Comparison of ENCODE assay signal across 14 cellular contexts in genomic region chr1:206578959-206579358, GRCh38. TPM values are rescaled to one million over a fixed set of nuclear protein-coding genes. Genes with fewer than 3 reads are reported as not detected.
DNase-seq lines count a peak whose midpoint lies in the region; ATAC-seq, FAIRE-seq and TF ChIP-seq lines count a peak whose summit lies in the region.
"Had no signal": no experiment of that assay in that cellular context is flagged by ENCODE, and none has a peak within 500 bp of the region (broad histone marks: within the 10 kb centered on the region; RNA-seq: fewer than 3 reads in every experiment).

No MANE protein-coding gene starts in this region.

- H3K36me3 Mint-ChIP-seq in activated CD8-positive, alpha-beta T cell treated with anti-CD3 and anti-CD28 coated beads for 36 hours (ENCODE audit: low read depth), result peaks cover 89% of the 10 kb centered on the region

- TF ChIP-seq RAD21 in liver (IDR thresholded peaks at IDR 0.05) (no peak), HepG2 (CRISPR knock-in tag; IDR thresholded peaks at IDR 0.05) (no peak)

- H3K36me3 ChIP-seq in liver (ENCODE audit: control insufficient read depth in 4 of 4, insufficient read depth in 3 of 4, low read depth in 1 of 4, low read length in 3 of 4) (peaks cover 0 to 2% (median under 1%) of the 10 kb centered on the region in 4 donors), HepG2 (replicated peaks in 1 of 2; ENCODE audit: control insufficient read depth in 1 of 2, insufficient read depth in 2 of 2, low read length in 2 of 2) (no peaks in the 10 kb centered on the region), lower lobe of right lung (peaks cover 11% of the 10 kb centered on the region), upper lobe of right lung (peaks cover 7% of the 10 kb centered on the region)
- H3K36me3 ChIP-seq: brain microvascular endothelial cell had no signal

- no peak for TF ChIP-seq POLR2A in HepG2 (IDR thresholded peaks at IDR 0.05; ENCODE audit: insufficient read depth in 1 of 2, low read depth in 2 of 2, low read length in 2 of 2)

- POLR2A ChIA-PET in HepG2 (lab: Yijun Ruan, JAX), result no interaction called here
- POLR2A ChIA-PET in activated CD8-positive, alpha-beta T cell treated with anti-CD3 and anti-CD28 coated beads for 36 hours (lab: Charles Lee), result interaction anchor here (0.8 to 30.6 kb wide), 12 partner anchors 8 to 100 kb away, joined by 3 to 1021 read pairs (median 3); partner anchors contain the start of gene EIF2D

- peak overlapping the region; percentile 100 for H3K27ac Mint-ChIP-seq in activated CD8-positive, alpha-beta T cell treated with anti-CD3 and anti-CD28 coated beads for 36 hours
- H3K27ac Mint-ChIP-seq: nephron had no signal

- H3K9ac ChIP-seq in liver (ENCODE audit: low read depth in 1 of 2, low read length in 2 of 2), result no peak overlapping the region
- H3K9ac ChIP-seq in HepG2 (ENCODE audit: insufficient read depth, low read depth, low read length), result no peak overlapping the region

- H3K9me3 ChIP-seq in liver (ENCODE audit: control insufficient read depth in 4 of 4, low read length in 3 of 4) (no peaks in the 10 kb centered on the region), HepG2 (ENCODE audit: low read length) (no peaks in the 10 kb centered on the region), lower lobe of right lung (no peaks in the 10 kb centered on the region), upper lobe of right lung (no peaks in the 10 kb centered on the region)

- H3K4me3 ChIP-seq in liver (ENCODE audit: low read depth in 1 of 3, low read length in 3 of 3) (no peak overlapping the region), HepG2 (replicated peaks in 1 of 3; ENCODE audit: insufficient read depth in 1 of 3, low read depth in 2 of 3, low read length in 3 of 3) (no peak overlapping the region), lower lobe of right lung (no peak overlapping the region), upper lobe of right lung (no peak overlapping the region)

- peak overlapping the region; percentile 76 for H3K4me3 Mint-ChIP-seq in activated CD8-positive, alpha-beta T cell treated with anti-CD3 and anti-CD28 coated beads for 36 hours
- H3K4me3 Mint-ChIP-seq: nephron had no signal

- DNase-seq in HepG2 (ENCODE audit: low spot score), result no peak
- DNase-seq in activated CD8-positive, alpha-beta T cell treated with anti-CD3 and anti-CD28 coated beads for 36 hours, result peak; percentile 6
- DNase-seq in lower lobe of right lung, result no peak
- DNase-seq in upper lobe of right lung, result no peak
- DNase-seq in RPMI8226, result no peak
- no peak for DNase-seq in GM19239 (ENCODE audit: insufficient read length, low spot score)
- DNase-seq in GM20000 (ENCODE audit: low spot score), result no peak
- DNase-seq: brain microvascular endothelial cell, COR-L47, head of caudate nucleus, T-helper 9 cell had no signal

- no peaks in the 10 kb centered on the region; the same call in 1 of the 2 replicates for H4K20me1 ChIP-seq in HepG2 (ENCODE audit: insufficient read depth, low read length)

- WGBS in liver, result 90% methylated on average over 5 of the region's 5 CpGs
- WGBS in HepG2 (ENCODE audit: low lambda C conversion rate), result 49% methylated on average over 5 of the region's 5 CpGs

- in situ Hi-C loops in HepG2 (cut with HindIII; ENCODE audit: extremely low pct_ligation_motif_present, low pct_unique_long_range_greater_than_20kb), result no loop called here

- H3K27me3 ChIP-seq in liver (ENCODE audit: control insufficient read depth in 4 of 4, insufficient read depth in 4 of 4, low read length in 3 of 4) (no peaks in the 10 kb centered on the region), HepG2 (ENCODE audit: control insufficient read depth in 1 of 2, insufficient read depth in 2 of 2, low read length in 2 of 2) (no peaks in the 10 kb centered on the region), lower lobe of right lung (ENCODE audit: low read depth) (no peaks in the 10 kb centered on the region), upper lobe of right lung (no peaks in the 10 kb centered on the region)
- H3K27me3 ChIP-seq: brain microvascular endothelial cell had no signal

- TF ChIP-seq CTCF in liver (IDR thresholded peaks at IDR 0.05; ENCODE audit: low read depth, low read length, missing input control) (no peak), HepG2 (CRISPR knock-in tag; IDR thresholded peaks at IDR 0.05) (no peak), lower lobe of right lung (IDR thresholded peaks at IDR 0.05) (no peak), upper lobe of right lung (IDR thresholded peaks at IDR 0.05) (no peak), GM20000 (IDR thresholded peaks at IDR 0.05; ENCODE audit: extremely low read depth, missing control alignments) (no peak)
- TF ChIP-seq CTCF in activated CD8-positive, alpha-beta T cell treated with anti-CD3 and anti-CD28 coated beads for 36 hours (IDR thresholded peaks at IDR 0.05), result no peak

- H3K27me3 Mint-ChIP-seq in activated CD8-positive, alpha-beta T cell treated with anti-CD3 and anti-CD28 coated beads for 36 hours, result no peaks in the 10 kb centered on the region

- H3K9me3 Mint-ChIP-seq in activated CD8-positive, alpha-beta T cell treated with anti-CD3 and anti-CD28 coated beads for 36 hours, result no peaks in the 10 kb centered on the region
- H3K9me3 Mint-ChIP-seq: nephron had no signal

- no peaks in the 10 kb centered on the region for H3K79me2 ChIP-seq in HepG2 (ENCODE audit: insufficient read depth, low read length)

- TF ChIP-seq EP300 in HepG2 (IDR thresholded peaks at IDR 0.05; ENCODE audit: low read depth in 2 of 2, low read length in 2 of 2) (no peak), HepG2 (CRISPR knock-in tag; IDR thresholded peaks at IDR 0.05; ENCODE audit: borderline replicate concordance) (no peak)

- intact Hi-C loops in HepG2 (cut with micrococcal nuclease; ENCODE audit: unreplicated experiment) (no loop called here), lower lobe of right lung (cut with DNase I) (no loop called here), upper lobe of right lung (cut with DNase I) (no loop called here)
- intact Hi-C loops in activated CD8-positive, alpha-beta T cell treated with anti-CD3 and anti-CD28 coated beads for 36 hours (cut with micrococcal nuclease), result loop anchor here (2.0 kb wide), 1 partner anchor 16 kb away; no protein-coding TSS in a partner anchor

- H3K4me1 ChIP-seq in liver (ENCODE audit: control insufficient read depth in 4 of 4, insufficient read depth in 4 of 4, low read length in 3 of 4) (peaks cover 1 to 30% (median 8%) of the 10 kb centered on the region in 4 donors), HepG2 (ENCODE audit: insufficient read depth, low read length) (no peaks in the 10 kb centered on the region), lower lobe of right lung (peaks cover 94% of the 10 kb centered on the region), upper lobe of right lung (peaks cover 88% of the 10 kb centered on the region)

- H3K27ac ChIP-seq in liver (ENCODE audit: low read depth in 1 of 2, low read length in 2 of 2), result peak overlapping the region; percentile 63 to 75
- no peak overlapping the region for H3K27ac ChIP-seq in HepG2 (ENCODE audit: extremely low read length, insufficient read depth, low read length)
- peak overlapping the region; percentile 74 for H3K27ac ChIP-seq in lower lobe of right lung
- peak overlapping the region; percentile 65 for H3K27ac ChIP-seq in upper lobe of right lung
- H3K27ac ChIP-seq: brain microvascular endothelial cell had no signal

- no peak for FAIRE-seq in HepG2 (lab: Jason Lieb, UNC)
- no peak for FAIRE-seq in GM19239 (lab: Jason Lieb, UNC)

- H2AFZ ChIP-seq in HepG2 (ENCODE audit: low read length), result no peak overlapping the region

- CTCF ChIA-PET in HepG2 (lab: Yijun Ruan, JAX; ENCODE audit: low intra/inter-chr PET ratio, low total read pairs), result no interaction called here
- CTCF ChIA-PET in activated CD8-positive, alpha-beta T cell treated with anti-CD3 and anti-CD28 coated beads for 36 hours (lab: Charles Lee), result interaction anchor here (0.7 to 19.1 kb wide), 10 partner anchors 17 to 108 kb away, joined by 3 to 583 read pairs (median 4); no protein-coding TSS in a partner anchor

- peaks cover 95% of the 10 kb centered on the region for H3K4me1 Mint-ChIP-seq in activated CD8-positive, alpha-beta T cell treated with anti-CD3 and anti-CD28 coated beads for 36 hours (ENCODE audit: low read depth)

- ATAC-seq in HepG2 (no peak), lower lobe of right lung (no peak), upper lobe of right lung (no peak)
- ATAC-seq in activated CD8-positive, alpha-beta T cell treated with anti-CD3 and anti-CD28 coated beads for 36 hours, result no peak
- ATAC-seq: sciatic nerve had no signal

- no TSS peak for BruUV-seq in HepG2 (replicated peaks; lab: Mats Ljungman, UMichigan)

- H3K4me2 ChIP-seq in HepG2 (ENCODE audit: low read depth, low read length), result no peak overlapping the region

RNA-seq across cellular contexts. Expression of gene EIF2D, which starts 33.3 kb away (rescaled TPM):
- total RNA-seq in liver (10 to 100 TPM; 26.1 to 30.0 TPM), HepG2 (2016; rRNA removed; fragmentation: Illumina TruSeq; extraction: Trizol) (45.1 and 47.5 TPM in 2 replicates), lower lobe of right lung (47.0 TPM), upper lobe of right lung (49.8 TPM)
- polyA plus RNA-seq in liver (10 to 100 TPM; 14.7 to 18.1 TPM), HepG2 (2011; rRNA removed) (61.1 and 64.9 TPM in 2 replicates)
- 43.1 and 44.2 TPM in 2 replicates for total RNA-seq in HepG2 (2016; cell fraction: cytosol; rRNA removed; fragmentation: Illumina TruSeq; extraction: Trizol; ENCODE audit: low read depth)
- 44.4 and 45.6 TPM in 2 replicates for total RNA-seq in HepG2 (2016; cell fraction: insoluble cytoplasmic fraction; rRNA removed; fragmentation: Illumina TruSeq; extraction: Trizol)
- 66.4 and 71.1 TPM in 2 replicates for total RNA-seq in HepG2 (2016; cell fraction: membrane; rRNA removed; fragmentation: Illumina TruSeq; extraction: Trizol)
- 33.0 and 33.9 TPM in 2 replicates for total RNA-seq in HepG2 (2016; cell fraction: nucleus; rRNA removed; fragmentation: Illumina TruSeq; extraction: Trizol)
- 57.5 and 59.2 TPM in 2 replicates for polyA plus RNA-seq in HepG2 (2011; cell fraction: cytosol; rRNA removed)
- polyA plus RNA-seq in HepG2 (2011; cell fraction: nucleus; rRNA removed), result 50.4 and 55.0 TPM in 2 replicates
- 35.2 and 37.1 TPM in 2 replicates for polyA plus RNA-seq in HepG2 (2012)
- polyA plus RNA-seq in HepG2 (2016; cell fraction: cytosol; fragmentation: Illumina TruSeq; extraction: Trizol; ENCODE audit: low read depth), result 51.1 and 52.3 TPM in 2 replicates
- 56.4 and 58.1 TPM in 2 replicates for polyA plus RNA-seq in HepG2 (2016; cell fraction: insoluble cytoplasmic fraction; fragmentation: Illumina TruSeq; extraction: Trizol; ENCODE audit: low read depth)
- polyA plus RNA-seq in HepG2 (2016; cell fraction: membrane; fragmentation: Illumina TruSeq; extraction: Trizol; ENCODE audit: low read depth), result 76.1 and 77.6 TPM in 2 replicates
- polyA plus RNA-seq in HepG2 (2016; cell fraction: nucleus; fragmentation: Illumina TruSeq; extraction: Trizol; ENCODE audit: insufficient read depth, low read depth), result 56.2 and 57.6 TPM in 2 replicates
- polyA minus RNA-seq in HepG2 (2011; rRNA and poly(A)+ RNA removed; ENCODE audit: low replicate concordance), result 48.8 and 93.5 TPM in 2 replicates
- polyA minus RNA-seq in HepG2 (2011; cell fraction: cytosol; rRNA and poly(A)+ RNA removed), result 21.5 and 22.3 TPM in 2 replicates
- 31.9 and 36.3 TPM in 2 replicates for polyA minus RNA-seq in HepG2 (2011; cell fraction: nucleus; rRNA and poly(A)+ RNA removed)
- total RNA-seq in activated CD8-positive, alpha-beta T cell treated with anti-CD3 and anti-CD28 coated beads for 36 hours, result 100 to 1,000 TPM; 100 to 102 TPM

RNA-seq across cellular contexts. Expression of gene DYRK3, which starts 56.4 kb away (rescaled TPM):
- 10 to 100 TPM in 1 of 2 donors, 1 to 10 TPM in 1; 7.8 to 41.8 TPM for total RNA-seq in liver
- 1 to 10 TPM; 1.5 to 2.1 TPM for polyA plus RNA-seq in liver
- total RNA-seq in HepG2 (2016; rRNA removed; fragmentation: Illumina TruSeq; extraction: Trizol), result 2.8 and 4.1 TPM in 2 replicates
- total RNA-seq in HepG2 (2016; cell fraction: cytosol; rRNA removed; fragmentation: Illumina TruSeq; extraction: Trizol; ENCODE audit: low read depth), result 0.44 and 0.81 TPM in 2 replicates
- 3.1 and 4.0 TPM in 2 replicates for total RNA-seq in HepG2 (2016; cell fraction: insoluble cytoplasmic fraction; rRNA removed; fragmentation: Illumina TruSeq; extraction: Trizol)
- 1.4 and 1.5 TPM in 2 replicates for total RNA-seq in HepG2 (2016; cell fraction: membrane; rRNA removed; fragmentation: Illumina TruSeq; extraction: Trizol)
- 1.7 and 2.7 TPM in 2 replicates for total RNA-seq in HepG2 (2016; cell fraction: nucleus; rRNA removed; fragmentation: Illumina TruSeq; extraction: Trizol)
- 0.48 and 0.50 TPM in 2 replicates for polyA plus RNA-seq in HepG2 (2011; rRNA removed)
- polyA plus RNA-seq in HepG2 (2011; cell fraction: cytosol; rRNA removed), result 0.31 and 0.43 TPM in 2 replicates
- 0.29 and 0.58 TPM in 2 replicates for polyA plus RNA-seq in HepG2 (2011; cell fraction: nucleus; rRNA removed)
- 0.40 and 0.43 TPM in 2 replicates for polyA plus RNA-seq in HepG2 (2012)
- 0.10 and 0.25 TPM in 2 replicates for polyA plus RNA-seq in HepG2 (2016; cell fraction: cytosol; fragmentation: Illumina TruSeq; extraction: Trizol; ENCODE audit: low read depth)
- polyA plus RNA-seq in HepG2 (2016; cell fraction: insoluble cytoplasmic fraction; fragmentation: Illumina TruSeq; extraction: Trizol; ENCODE audit: low read depth), result 1.7 and 2.1 TPM in 2 replicates
- polyA plus RNA-seq in HepG2 (2016; cell fraction: membrane; fragmentation: Illumina TruSeq; extraction: Trizol; ENCODE audit: low read depth), result 0.34 and 0.35 TPM in 2 replicates
- 1.0 and 1.5 TPM in 2 replicates for polyA plus RNA-seq in HepG2 (2016; cell fraction: nucleus; fragmentation: Illumina TruSeq; extraction: Trizol; ENCODE audit: insufficient read depth, low read depth)
- 0.80 and 17.9 TPM in 2 replicates for polyA minus RNA-seq in HepG2 (2011; rRNA and poly(A)+ RNA removed; ENCODE audit: low replicate concordance)
- 0.40 and 1.7 TPM in 2 replicates for polyA minus RNA-seq in HepG2 (2011; cell fraction: cytosol; rRNA and poly(A)+ RNA removed)
- 1.2 and 2.0 TPM in 2 replicates for polyA minus RNA-seq in HepG2 (2011; cell fraction: nucleus; rRNA and poly(A)+ RNA removed)
- 1 to 10 TPM; 4.7 to 4.9 TPM for total RNA-seq in activated CD8-positive, alpha-beta T cell treated with anti-CD3 and anti-CD28 coated beads for 36 hours
- total RNA-seq in lower lobe of right lung, result 6.4 TPM
- total RNA-seq in upper lobe of right lung, result 8.1 TPM
